In genomic region chr2:23390152-23390551, GRCh38 we compare ENCODE assay signal across 1 cellular context.
TF ChIP-seq lines count a peak whose summit lies in the region.

No MANE protein-coding gene starts in this region.

TF ChIP-seq in K562, 482 proteins besides CTCF, POLR2A, EP300 and RAD21 (continued from another document and continues in another):
- TF ChIP-seq ZNF280B (CRISPR knock-in tag; IDR thresholded peaks at IDR 0.05), result no peak
- no peak for TF ChIP-seq HDAC8 (tag; IDR thresholded peaks at IDR 0.05)
- no peak for TF ChIP-seq SMARCB1 (IDR thresholded peaks at IDR 0.05; ENCODE audit: insufficient read length, low read depth)
- TF ChIP-seq ZNF354B (CRISPR knock-in tag; IDR thresholded peaks at IDR 0.05), result no peak
- no peak for TF ChIP-seq CREBBP (IDR thresholded peaks at IDR 0.05; ENCODE audit: low read depth, low read length)
- TF ChIP-seq JUN (IDR thresholded peaks at IDR 0.05; ENCODE audit: borderline replicate concordance, low read depth, low read length), result peak; percentile 55; the same call in 1 of the 2 replicates
- no peak for TF ChIP-seq JUN (CRISPR knock-in tag; IDR thresholded peaks at IDR 0.05; ENCODE audit: borderline replicate concordance)
- no peak for TF ChIP-seq KLF6 (CRISPR knock-in tag; IDR thresholded peaks at IDR 0.05; ENCODE audit: borderline replicate concordance)
- TF ChIP-seq ZBTB9 (CRISPR knock-in tag; IDR thresholded peaks at IDR 0.05), result no peak
- no peak for TF ChIP-seq IFI16 (CRISPR knock-in tag; IDR thresholded peaks at IDR 0.05)
- no peak for TF ChIP-seq POLR2AphosphoS5 (IDR thresholded peaks at IDR 0.05; ENCODE audit: control insufficient read depth, insufficient read depth, low read depth, low read length)
- no peak for TF ChIP-seq NR0B1 (IDR thresholded peaks at IDR 0.05; ENCODE audit: partially characterized antibody)
- no peak for TF ChIP-seq ZNF511 (CRISPR knock-in tag; IDR thresholded peaks at IDR 0.05)
- TF ChIP-seq PTTG1 (tag; IDR thresholded peaks at IDR 0.05; ENCODE audit: low read depth), result no peak
- no peak for TF ChIP-seq ZNF785 (CRISPR knock-in tag; IDR thresholded peaks at IDR 0.05)
- no peak for TF ChIP-seq RBM39 (optimal IDR thresholded peaks at IDR 0.05; ENCODE audit: low read depth, low read length)
- TF ChIP-seq PBX2 (CRISPR knock-in tag; IDR thresholded peaks at IDR 0.05; ENCODE audit: low read depth), result no peak
- 0 out of 2 replicates have a peak, but pooled peaks have one; percentile 8 for TF ChIP-seq PBX2 (tag; conservative IDR thresholded peaks at IDR 0.05; ENCODE audit: low read depth)
- TF ChIP-seq SFPQ (IDR thresholded peaks at IDR 0.05; ENCODE audit: low read depth, low read length), result no peak
- no peak for TF ChIP-seq ZNF449 (CRISPR knock-in tag; IDR thresholded peaks at IDR 0.05)
- TF ChIP-seq CTBP1 (IDR thresholded peaks at IDR 0.05; ENCODE audit: borderline replicate concordance), result no peak
- no peak for TF ChIP-seq KDM2B (CRISPR knock-in tag; IDR thresholded peaks at IDR 0.05)
- TF ChIP-seq L3MBTL2 (IDR thresholded peaks at IDR 0.05), result peak; percentile 56; the same call in 1 of the 2 replicates
- peak; percentile 70 for TF ChIP-seq ATF3 (IDR thresholded peaks at IDR 0.05)
- TF ChIP-seq ATF3 (CRISPR knock-in tag; conservative IDR thresholded peaks at IDR 0.05), result no peak
- no peak for TF ChIP-seq GATA2 (CRISPR knock-in tag; IDR thresholded peaks at IDR 0.05)
- no peak for TF ChIP-seq ZMIZ1 (IDR thresholded peaks at IDR 0.05; ENCODE audit: low read depth in 2 of 2, low read length in 2 of 2)
- TF ChIP-seq FOS (IDR thresholded peaks at IDR 0.05; ENCODE audit: extremely low read depth, insufficient read length), result no peak
- TF ChIP-seq LARP7 (IDR thresholded peaks at IDR 0.05), result no peak
- TF ChIP-seq CXXC5 (CRISPR knock-in tag; IDR thresholded peaks at IDR 0.05), result peak; percentile 51; the same call in 1 of the 2 replicates
- TF ChIP-seq MYBL2 (IDR thresholded peaks at IDR 0.05; ENCODE audit: low read depth), result peak; percentile 48; the same call in 1 of the 2 replicates
- no peak for TF ChIP-seq MYBL2 (CRISPR knock-in tag; IDR thresholded peaks at IDR 0.05; ENCODE audit: borderline replicate concordance)
- no peak for TF ChIP-seq GTF2F1 (IDR thresholded peaks at IDR 0.05; ENCODE audit: low read depth, low read length)
- no peak for TF ChIP-seq PURB (CRISPR knock-in tag; IDR thresholded peaks at IDR 0.05; ENCODE audit: low read depth)
- TF ChIP-seq PRDM10 (IDR thresholded peaks at IDR 0.05; ENCODE audit: partially characterized antibody), result no peak
- TF ChIP-seq EWSR1 (IDR thresholded peaks at IDR 0.05; ENCODE audit: borderline replicate concordance, low read depth, partially characterized antibody), result no peak
- TF ChIP-seq HMGN3 (IDR thresholded peaks at IDR 0.05; ENCODE audit: borderline replicate concordance, extremely low read depth, insufficient read length, low read depth, low read length), result no peak
- TF ChIP-seq MCM2 (IDR thresholded peaks at IDR 0.05; ENCODE audit: low read depth), result no peak
- TF ChIP-seq CEBPB (tag; IDR thresholded peaks at IDR 0.05), result no peak
- no peak for TF ChIP-seq HBP1 (CRISPR knock-in tag; IDR thresholded peaks at IDR 0.05)
- no peak for TF ChIP-seq TRIM28 (IDR thresholded peaks at IDR 0.05)
